32 cellular contexts compared by ENCODE assay signal in genomic region chr4:33126002-33126401, GRCh38.
"Had no signal": no experiment of that assay in that cellular context is flagged by ENCODE, and none has a peak within 500 bp of the region (broad histone marks: within the 10 kb centered on the region; RNA-seq: fewer than 3 reads in every experiment).

No MANE protein-coding gene starts in this region.

- H3K4me1 Mint-ChIP-seq: naive B cell; naive thymus-derived CD8-positive, alpha-beta T cell; nephron progenitor cell; neural progenitor cell; stimulated activated memory B cell treated with anti-CD40 and anti-IgM and Interleukin-4, amounts not matched to agents 10 μg/mL and 1 μg/mL and 100 μg/mL, for 72 hours; stimulated activated naive CD8-positive, alpha-beta T cell treated with anti-CD3 and anti-CD28 coated beads, Interleukin-15, amount 100 ng/mL, for 72 hours had no signal

- H3K27ac Mint-ChIP-seq: naive B cell; naive thymus-derived CD8-positive, alpha-beta T cell; natural killer cell treated with Interleukin-12 subunit alpha and Interleukin-12 subunit beta and Interleukin-15 and Interleukin-18, amount 100 ng/mL, for 72 hours; nephron progenitor cell; neural progenitor cell; progenitor cell of endocrine pancreas; stimulated activated memory B cell treated with anti-CD40 and anti-IgM and Interleukin-4, amounts not matched to agents 10 μg/mL and 1 μg/mL and 100 μg/mL, for 72 hours; stimulated activated naive CD8-positive, alpha-beta T cell treated with anti-CD3 and anti-CD28 coated beads, Interleukin-15, amount 100 ng/mL, for 72 hours had no signal

- H3K4me2 ChIP-seq: neural progenitor cell, smooth muscle cell had no signal

- H3K27me3 Mint-ChIP-seq: naive B cell; naive thymus-derived CD8-positive, alpha-beta T cell; natural killer cell treated with Interleukin-12 subunit alpha and Interleukin-12 subunit beta and Interleukin-15 and Interleukin-18, amount 100 ng/mL, for 72 hours; progenitor cell of endocrine pancreas; stimulated activated memory B cell treated with anti-CD40 and anti-IgM and Interleukin-4, amounts not matched to agents 10 μg/mL and 1 μg/mL and 100 μg/mL, for 72 hours; stimulated activated naive CD8-positive, alpha-beta T cell treated with anti-CD3 and anti-CD28 coated beads, Interleukin-15, amount 100 ng/mL, for 72 hours had no signal

- H3K36me3 ChIP-seq: neural progenitor cell, ovary, right lobe of liver, sigmoid colon, spleen, suprapubic skin, tibial nerve, upper lobe of left lung, uterus had no signal

- H3K36me3 Mint-ChIP-seq: naive B cell; naive thymus-derived CD8-positive, alpha-beta T cell; neural progenitor cell; stimulated activated memory B cell treated with anti-CD40 and anti-IgM and Interleukin-4, amounts not matched to agents 10 μg/mL and 1 μg/mL and 100 μg/mL, for 72 hours had no signal

- H3K9ac ChIP-seq: neural progenitor cell, parathyroid adenoma had no signal

- H3K9me3 ChIP-seq: ovary, psoas muscle, right lobe of liver, sigmoid colon, suprapubic skin, testis, tibial nerve, upper lobe of left lung, uterus had no signal

- H3K4me1 ChIP-seq: neural progenitor cell, parathyroid adenoma, psoas muscle, right lobe of liver, sigmoid colon, spleen, suprapubic skin, testis, tibial nerve, upper lobe of left lung, uterus had no signal

- DNase-seq: naive B cell; naive thymus-derived CD8-positive, alpha-beta T cell; nephron progenitor cell; occipital lobe; ovary; posterior cingulate gyrus; psoas muscle; right cardiac atrium; right lobe of liver; sigmoid colon; spleen; stimulated activated CD4-positive, alpha-beta T cell treated with anti-CD3 and anti-CD28 coated beads, Interleukin-12 subunit alpha, Interleukin-12 subunit beta, amount 100 ng/mL, for 4 hours; stimulated activated CD4-positive, alpha-beta T cell treated with anti-CD3 and anti-CD28 coated beads, Interleukin-1b, Interleukin-23, amount 100 ng/mL, for 48 hours; stimulated activated CD4-positive, alpha-beta T cell treated with anti-CD3 and anti-CD28 coated beads, Interleukin-4, amount 100 ng/mL, for 1 hour; stimulated activated CD4-positive, alpha-beta T cell treated with anti-CD3 and anti-CD28 coated beads, Interleukin-4, amount 100 ng/mL, for 4 hours; stimulated activated CD8-positive, alpha-beta memory T cell treated with anti-CD3 and anti-CD28 coated beads, Interleukin-4, amount 100 ng/mL, for 48 hours; stimulated activated naive CD4-positive, alpha-beta T cell; stimulated activated naive CD8-positive, alpha-beta T cell treated with anti-CD3 and anti-CD28 coated beads, Interleukin-15, amount 100 ng/mL, for 72 hours; stimulated activated naive CD8-positive, alpha-beta T cell treated with anti-CD3 and anti-CD28 coated beads, Interleukin-15, Interleukin-2, amounts not matched to agents 100 U/mL and 50 U/mL, for 24 hours; substantia nigra; testis; trophoblast cell; upper lobe of left lung; uterus had no signal

- H3K9me3 Mint-ChIP-seq: nephron progenitor cell, neural progenitor cell had no signal

- H3K4me3 ChIP-seq: neural progenitor cell, ovary, psoas muscle, right lobe of liver, sigmoid colon, smooth muscle cell, spleen, suprapubic skin, testis, tibial nerve, upper lobe of left lung, uterus had no signal

- H3K27ac ChIP-seq: neural progenitor cell, ovary, parathyroid adenoma, psoas muscle, right lobe of liver, sigmoid colon, spleen, suprapubic skin, testis, tibial nerve, upper lobe of left lung, uterus had no signal

- H3K79me2 ChIP-seq: parathyroid adenoma had no signal

- H3K4me3 Mint-ChIP-seq: naive B cell; naive thymus-derived CD8-positive, alpha-beta T cell; natural killer cell treated with Interleukin-12 subunit alpha and Interleukin-12 subunit beta and Interleukin-15 and Interleukin-18, amount 100 ng/mL, for 72 hours; nephron progenitor cell; neural progenitor cell; stimulated activated memory B cell treated with anti-CD40 and anti-IgM and Interleukin-4, amounts not matched to agents 10 μg/mL and 1 μg/mL and 100 μg/mL, for 72 hours; stimulated activated naive CD8-positive, alpha-beta T cell treated with anti-CD3 and anti-CD28 coated beads, Interleukin-15, amount 100 ng/mL, for 72 hours had no signal

- H2AFZ ChIP-seq: neural progenitor cell, parathyroid adenoma had no signal

- H3K27me3 ChIP-seq: neural progenitor cell, ovary, right lobe of liver, sigmoid colon, spleen, suprapubic skin, testis, tibial nerve, upper lobe of left lung, uterus had no signal

- ATAC-seq: naive thymus-derived CD8-positive, alpha-beta T cell; natural killer cell treated with Interleukin-12 subunit alpha and Interleukin-12 subunit beta and Interleukin-15 and Interleukin-18, amount 100 ng/mL, for 72 hours; psoas muscle; right cardiac atrium; right lobe of liver; stimulated activated memory B cell treated with anti-CD40 and anti-IgM and Interleukin-4, amounts not matched to agents 10 μg/mL and 1 μg/mL and 100 μg/mL, for 72 hours; stimulated activated naive CD8-positive, alpha-beta T cell treated with anti-CD3 and anti-CD28 coated beads, Interleukin-15, amount 100 ng/mL, for 72 hours; stimulated activated naive CD8-positive, alpha-beta T cell treated with anti-CD3 and anti-CD28 coated beads, Interleukin-15, Interleukin-2, amounts not matched to agents 100 U/mL and 50 U/mL, for 24 hours had no signal
